Comparison of ENCODE assay signal across 13 cellular contexts in genomic region chr17:28045304-28045703, GRCh38. TPM values are rescaled to one million over a fixed set of nuclear protein-coding genes. Genes with fewer than 3 reads are reported as not detected.
DNase-seq lines count a peak whose midpoint lies in the region; ATAC-seq and TF ChIP-seq lines count a peak whose summit lies in the region.
"Had no signal": no experiment of that assay in that cellular context is flagged by ENCODE, and none has a peak within 500 bp of the region (broad histone marks: within the 10 kb centered on the region; RNA-seq: fewer than 3 reads in every experiment).

No MANE protein-coding gene starts in this region.

- intact Hi-C loops in CD4-positive, alpha-beta T cell (cut with DNase I, micrococcal nuclease): loop anchor here in 1 of 2 experiments (10.0 kb wide), 2 partner anchors 241 to 751 kb away; partner anchors contain the start of genes NOS2 and WSB1
- intact Hi-C loops in sigmoid colon (cut with DNase I): no loop called here

- H3K4me1 Mint-ChIP-seq in CD4-positive, alpha-beta T cell (ENCODE audit: low read depth): peaks cover 90% of the 10 kb centered on the region
- H3K4me1 Mint-ChIP-seq in nephron progenitor cell: peaks cover 65% of the 10 kb centered on the region

- no peak for TF ChIP-seq POLR2A in sigmoid colon (IDR thresholded peaks at IDR 0.05)

- peak overlapping the region; percentile 79 for H3K4me3 Mint-ChIP-seq in CD4-positive, alpha-beta T cell
- peak overlapping the region; percentile 20 for H3K4me3 Mint-ChIP-seq in nephron progenitor cell

- ATAC-seq in CD4-positive, alpha-beta T cell (ENCODE audit: poor library complexity): no peak
- ATAC-seq in GM18520 (IDR thresholded peaks at IDR 0.05; ENCODE audit: unreplicated experiment) (no peak), HG02852 (IDR thresholded peaks at IDR 0.05; ENCODE audit: unreplicated experiment) (no peak)
- ATAC-seq: stimulated activated naive B cell treated with anti-CD40 and anti-IgM and Interleukin-4, amounts not matched to agents 10 μg/mL and 1 μg/mL and 100 μg/mL, for 72 hours had no signal

- no peak for TF ChIP-seq CTCF in CD4-positive, alpha-beta T cell (IDR thresholded peaks at IDR 0.05)
- TF ChIP-seq CTCF in nephron progenitor cell (IDR thresholded peaks at IDR 0.05) (no peak), sigmoid colon (IDR thresholded peaks at IDR 0.05) (no peak)

- no peak overlapping the region for H3K27ac Mint-ChIP-seq in CD4-positive, alpha-beta T cell
- no peak overlapping the region for H3K27ac Mint-ChIP-seq in nephron progenitor cell
- H3K27ac Mint-ChIP-seq: stimulated activated naive B cell treated with anti-CD40 and anti-IgM and Interleukin-4, amounts not matched to agents 10 μg/mL and 1 μg/mL and 100 μg/mL, for 72 hours had no signal

- POLR2A ChIA-PET in CD4-positive, alpha-beta T cell (lab: Charles Lee): no interaction called here

- H3K27me3 ChIP-seq in CD4-positive, alpha-beta T cell (ENCODE audit: control insufficient read depth, insufficient read depth, low read length): no peaks in the 10 kb centered on the region
- no peaks in the 10 kb centered on the region for H3K27me3 ChIP-seq in HUES64 (ENCODE audit: insufficient read depth, low read length)
- no peaks in the 10 kb centered on the region for H3K27me3 ChIP-seq in duodenal mucosa (ENCODE audit: control insufficient read depth in 1 of 2, insufficient read depth in 2 of 2, low read length in 2 of 2)
- no peaks in the 10 kb centered on the region for H3K27me3 ChIP-seq in sigmoid colon

- H3K9me3 Mint-ChIP-seq in CD4-positive, alpha-beta T cell: no peaks in the 10 kb centered on the region
- H3K9me3 Mint-ChIP-seq in nephron progenitor cell: peaks cover 4% of the 10 kb centered on the region

- TF ChIP-seq EP300 in sigmoid colon (IDR thresholded peaks at IDR 0.05): no peak

- H3K4me3 ChIP-seq in HUES64 (ENCODE audit: low read length) (peak overlapping the region; percentile 91), duodenal mucosa (ENCODE audit: low read depth in 1 of 2, low read length in 2 of 2) (peak overlapping the region; percentile 19 to 46), sigmoid colon (no peak overlapping the region)

- H3K9ac ChIP-seq in HUES64 (ENCODE audit: low read depth, low read length) (no peak overlapping the region), duodenal mucosa (ENCODE audit: low read depth in 1 of 2, low read length in 2 of 2) (no peak overlapping the region)

- H3K27me3 Mint-ChIP-seq in CD4-positive, alpha-beta T cell: no peaks in the 10 kb centered on the region
- no peaks in the 10 kb centered on the region for H3K27me3 Mint-ChIP-seq in nephron progenitor cell (ENCODE audit: low read depth, poor library complexity)
- H3K27me3 Mint-ChIP-seq: stimulated activated naive B cell treated with anti-CD40 and anti-IgM and Interleukin-4, amounts not matched to agents 10 μg/mL and 1 μg/mL and 100 μg/mL, for 72 hours had no signal

- no peaks in the 10 kb centered on the region for H3K9me3 ChIP-seq in CD4-positive, alpha-beta T cell (ENCODE audit: control insufficient read depth, low read length)
- no peaks in the 10 kb centered on the region for H3K9me3 ChIP-seq in HUES64 (ENCODE audit: insufficient read depth, low read depth, low read length)
- no peaks in the 10 kb centered on the region for H3K9me3 ChIP-seq in duodenal mucosa (ENCODE audit: control insufficient read depth in 1 of 2, low read length in 2 of 2)
- no peaks in the 10 kb centered on the region for H3K9me3 ChIP-seq in sigmoid colon

- WGBS in HUES64: 84% methylated on average over 3 of the region's 3 CpGs
- WGBS in sigmoid colon, 2 donors: 84 to 86% methylated on average over 3 of the region's 3 CpGs

- H3K4me1 ChIP-seq in HUES64 (ENCODE audit: insufficient read depth, low read length): peaks cover 60% of the 10 kb centered on the region
- peaks cover 36 to 53% of the 10 kb centered on the region in 2 donors for H3K4me1 ChIP-seq in duodenal mucosa (ENCODE audit: control insufficient read depth in 1 of 2, insufficient read depth in 2 of 2, low read length in 2 of 2)
- peaks cover 0 to 58% (median 31%) of the 10 kb centered on the region in 4 donors for H3K4me1 ChIP-seq in sigmoid colon

- no peak overlapping the region for H3K27ac ChIP-seq in CD4-positive, alpha-beta T cell (ENCODE audit: low read depth, low read length)
- H3K27ac ChIP-seq in HUES64 (ENCODE audit: low read depth, low read length) (no peak overlapping the region), duodenal mucosa (ENCODE audit: low read depth, low read length) (no peak overlapping the region), sigmoid colon (no peak overlapping the region)

- peaks cover 7% of the 10 kb centered on the region for H3K36me3 Mint-ChIP-seq in CD4-positive, alpha-beta T cell (ENCODE audit: low read depth)
- H3K36me3 Mint-ChIP-seq in nephron progenitor cell (ENCODE audit: low read depth): peaks cover 17% of the 10 kb centered on the region

- H3K36me3 ChIP-seq in HUES64 (ENCODE audit: insufficient read depth, low read length) (peaks cover 19% of the 10 kb centered on the region), duodenal mucosa (ENCODE audit: control insufficient read depth in 1 of 2, insufficient read depth in 2 of 2, low read length in 2 of 2) (no peaks in the 10 kb centered on the region), sigmoid colon (no peaks in the 10 kb centered on the region)

- CTCF ChIA-PET in CD4-positive, alpha-beta T cell (lab: Charles Lee): no interaction called here

- no peak for DNase-seq in CD4-positive, alpha-beta T cell
- DNase-seq in nephron progenitor cell: no peak
- DNase-seq in sigmoid colon: no peak
- DNase-seq in NCI-H1436 (lab: John Stamatoyannopoulos, UW): no peak
- DNase-seq: activated CD4-positive, alpha-beta T cell treated with anti-CD3 and anti-CD28 coated beads for 4 hours; COR-L47; NCI-H2081; occipital lobe; stimulated activated naive B cell treated with anti-CD40 and anti-IgM and Interleukin-4, amounts not matched to agents 10 μg/mL and 1 μg/mL and 100 μg/mL, for 72 hours had no signal

RNA-seq across cellular contexts. Expression of gene NLK, which starts 2.8 kb away (rescaled TPM):
- total RNA-seq in CD4-positive, alpha-beta T cell: 1 to 10 TPM; 6.8 to 7.7 TPM
- 28.9 TPM for polyA plus RNA-seq in HUES64 (2013, experiment 1 of 2)
- 26.6 TPM for polyA plus RNA-seq in HUES64 (2013, experiment 2 of 2)
- total RNA-seq in sigmoid colon: 10 to 100 TPM; 15.0 to 17.1 (median 15.2) TPM
- polyA plus RNA-seq in sigmoid colon: 10 to 100 TPM in 1 of 3 donors, 1 to 10 TPM in 2; 9.3 to 11.8 (median 9.6) TPM

Comparison
In these comparisons a context has a peak if more than half of its experiments do, and no peak if none do; other contexts are left out.
1. H3K4me3 ChIP-seq: peak in HUES64 (single experiment) and duodenal mucosa (2 of 2); none in sigmoid colon (0 of 4).